8 cellular contexts compared by ENCODE assay signal in the genomic region with DNA sequence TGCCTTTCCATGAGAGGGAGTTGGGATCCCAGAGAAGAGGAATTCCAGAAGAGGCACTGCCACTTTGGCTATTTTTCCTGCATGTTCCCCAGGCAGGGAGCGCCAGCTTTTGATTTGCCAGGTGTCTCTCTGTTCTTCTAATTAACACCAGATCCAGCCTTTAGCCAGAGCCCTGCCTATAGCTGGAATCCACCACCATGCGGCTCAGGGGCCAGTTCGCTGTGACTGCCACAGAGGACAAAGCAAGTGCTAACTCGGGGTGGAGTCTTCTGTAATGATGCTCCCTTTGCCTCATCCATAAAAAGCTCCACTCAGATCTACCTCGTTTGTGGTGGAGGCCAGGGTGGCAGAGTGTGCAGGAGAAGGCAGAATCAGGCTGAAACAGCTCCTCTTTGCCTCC. TPM values are rescaled to one million over a fixed set of nuclear protein-coding genes. Genes with fewer than 3 reads are reported as not detected.
A peak's percentile ranks its signal among the peaks of the same experiment; 100 is the strongest.
DNase-seq lines count a peak whose midpoint lies in the region; ATAC-seq and TF ChIP-seq lines count a peak whose summit lies in the region.

No MANE protein-coding gene starts in this region.

- H3K4me1 ChIP-seq in hepatocyte (ENCODE audit: insufficient read depth): peaks cover 32% of the 10 kb centered on the region
- H3K4me1 ChIP-seq in suprapubic skin: peaks cover 32% of the 10 kb centered on the region

- peak overlapping the region; percentile 83 for H3K4me2 ChIP-seq in hepatocyte

- TF ChIP-seq POLR2A in suprapubic skin (IDR thresholded peaks at IDR 0.05): no peak

- POLR2A ChIA-PET in activated CD4-positive, alpha-beta memory T cell treated with anti-CD3 and anti-CD28 coated beads, Interleukin-2, amount 10 ng/mL, durations not matched to agents 7 days and 5 days (lab: Charles Lee): interaction anchor here (1.0 to 2.6 kb wide), 6 partner anchors 16 to 61 kb away, joined by 4 to 11 read pairs (median 6); a partner anchor contains a TSS

- H2AFZ ChIP-seq in hepatocyte: no peak overlapping the region

- TF ChIP-seq CTCF in hepatocyte (IDR thresholded peaks at IDR 0.05; ENCODE audit: poor library complexity) (no peak), suprapubic skin (IDR thresholded peaks at IDR 0.05) (no peak)

- H3K9me3 Mint-ChIP-seq in activated CD4-positive, alpha-beta memory T cell treated with anti-CD3 and anti-CD28 coated beads, Interleukin-2, amount 10 ng/mL, durations not matched to agents 7 days and 5 days: no peaks in the 10 kb centered on the region

- H3K27me3 ChIP-seq in hepatocyte (no peaks in the 10 kb centered on the region), suprapubic skin (no peaks in the 10 kb centered on the region)

- H3K9me3 ChIP-seq in hepatocyte (ENCODE audit: low read depth): no peaks in the 10 kb centered on the region
- no peaks in the 10 kb centered on the region for H3K9me3 ChIP-seq in suprapubic skin

- H3K4me1 Mint-ChIP-seq in activated CD4-positive, alpha-beta memory T cell treated with anti-CD3 and anti-CD28 coated beads, Interleukin-2, amount 10 ng/mL, durations not matched to agents 7 days and 5 days: peaks cover 8% of the 10 kb centered on the region

- no peaks in the 10 kb centered on the region for H4K20me1 ChIP-seq in hepatocyte (ENCODE audit: insufficient read depth, poor library complexity, severe bottlenecking)

- TF ChIP-seq EP300 in suprapubic skin (IDR thresholded peaks at IDR 0.05): no peak

- peaks cover 21% of the 10 kb centered on the region for H3K27me3 Mint-ChIP-seq in activated CD4-positive, alpha-beta memory T cell treated with anti-CD3 and anti-CD28 coated beads, Interleukin-2, amount 10 ng/mL, durations not matched to agents 7 days and 5 days

- WGBS in hepatocyte (ENCODE audit: low lambda C conversion rate, missing lambda C conversion rate): 37% methylated on average over 5 of the region's 5 CpGs
- WGBS in suprapubic skin: 12% methylated on average over 5 of the region's 5 CpGs

- H3K27ac Mint-ChIP-seq in activated CD4-positive, alpha-beta memory T cell treated with anti-CD3 and anti-CD28 coated beads, Interleukin-2, amount 10 ng/mL, durations not matched to agents 7 days and 5 days: no peak overlapping the region

- H3K36me3 ChIP-seq in hepatocyte (replicated peaks; ENCODE audit: insufficient read depth, low read depth): no peaks in the 10 kb centered on the region
- no peaks in the 10 kb centered on the region for H3K36me3 ChIP-seq in suprapubic skin

- H3K36me3 Mint-ChIP-seq in activated CD4-positive, alpha-beta memory T cell treated with anti-CD3 and anti-CD28 coated beads, Interleukin-2, amount 10 ng/mL, durations not matched to agents 7 days and 5 days (ENCODE audit: low read depth): no peaks in the 10 kb centered on the region

- CTCF ChIA-PET in activated CD4-positive, alpha-beta memory T cell treated with anti-CD3 and anti-CD28 coated beads, Interleukin-2, amount 10 ng/mL, durations not matched to agents 7 days and 5 days (lab: Charles Lee): interaction anchor here (0.9 to 3.1 kb wide), 9 partner anchors 9 to 61 kb away, joined by 3 to 17 read pairs (median 6); no protein-coding TSS in a partner anchor

- H3K4me3 ChIP-seq in hepatocyte: no peak overlapping the region
- H3K4me3 ChIP-seq in suprapubic skin: peak overlapping the region; percentile 63

- ATAC-seq in GM19328 (IDR thresholded peaks at IDR 0.05; ENCODE audit: unreplicated experiment) (no peak), GM21423 (IDR thresholded peaks at IDR 0.05; ENCODE audit: unreplicated experiment) (no peak)

- H3K79me2 ChIP-seq in hepatocyte: no peaks in the 10 kb centered on the region

- H3K27ac ChIP-seq in hepatocyte: peak overlapping the region; percentile 92
- H3K27ac ChIP-seq in suprapubic skin: peak overlapping the region; percentile 93

- H3K9me2 ChIP-seq in hepatocyte (replicated peaks; ENCODE audit: insufficient read depth): no peaks in the 10 kb centered on the region

- DNase-seq in NCI-H2107 treated with DMSO at 0.1 percent for 48 hours (lab: John Stamatoyannopoulos, UW; ENCODE audit: unreplicated experiment): peak; percentile 80
- DNase-seq in NCI-H2107 (lab: John Stamatoyannopoulos, UW): no peak
- DNase-seq in activated CD4-positive, alpha-beta memory T cell treated with anti-CD3 and anti-CD28 coated beads, Interleukin-2, amount 10 ng/mL, durations not matched to agents 7 days and 5 days: no peak
- no peak for DNase-seq in hepatocyte (ENCODE audit: low spot score)
- no peak for DNase-seq in suprapubic skin (ENCODE audit: low spot score in 2 of 2)
- no peak for DNase-seq in DMS114 treated with DMSO at 0.1 percent for 48 hours (lab: John Stamatoyannopoulos, UW; ENCODE audit: unreplicated experiment)

- H3K4me3 Mint-ChIP-seq in activated CD4-positive, alpha-beta memory T cell treated with anti-CD3 and anti-CD28 coated beads, Interleukin-2, amount 10 ng/mL, durations not matched to agents 7 days and 5 days: peak overlapping the region; percentile 58

RNA-seq across cellular contexts. Expression of a gene that starts 17.9 kb away (rescaled TPM):
- total RNA-seq in activated CD4-positive, alpha-beta memory T cell treated with anti-CD3 and anti-CD28 coated beads, Interleukin-2, amount 10 ng/mL, durations not matched to agents 7 days and 5 days: 100 to 1,000 TPM; 137 to 141 TPM
- total RNA-seq in hepatocyte (96.8 and 107 TPM in 2 replicates), suprapubic skin (100 to 1,000 TPM; 147 to 240 (median 215) TPM)
- polyA plus RNA-seq in hepatocyte: 59.3 and 75.9 TPM in 2 replicates

RNA-seq across cellular contexts. Expression of a gene that starts 45.8 kb away (rescaled TPM):
- total RNA-seq in activated CD4-positive, alpha-beta memory T cell treated with anti-CD3 and anti-CD28 coated beads, Interleukin-2, amount 10 ng/mL, durations not matched to agents 7 days and 5 days: 1 to 10 TPM; 1.5 to 2.4 TPM
- total RNA-seq in hepatocyte (1.0 and 2.4 TPM in 2 replicates), suprapubic skin (10 to 100 TPM in 2 of 4 donors, 1 to 10 TPM in 2; 4.7 to 96.5 (median 10.0) TPM)
- 0.93 and 1.3 TPM in 2 replicates for polyA plus RNA-seq in hepatocyte
